8 cellular contexts compared by ENCODE assay signal in the genomic region with DNA sequence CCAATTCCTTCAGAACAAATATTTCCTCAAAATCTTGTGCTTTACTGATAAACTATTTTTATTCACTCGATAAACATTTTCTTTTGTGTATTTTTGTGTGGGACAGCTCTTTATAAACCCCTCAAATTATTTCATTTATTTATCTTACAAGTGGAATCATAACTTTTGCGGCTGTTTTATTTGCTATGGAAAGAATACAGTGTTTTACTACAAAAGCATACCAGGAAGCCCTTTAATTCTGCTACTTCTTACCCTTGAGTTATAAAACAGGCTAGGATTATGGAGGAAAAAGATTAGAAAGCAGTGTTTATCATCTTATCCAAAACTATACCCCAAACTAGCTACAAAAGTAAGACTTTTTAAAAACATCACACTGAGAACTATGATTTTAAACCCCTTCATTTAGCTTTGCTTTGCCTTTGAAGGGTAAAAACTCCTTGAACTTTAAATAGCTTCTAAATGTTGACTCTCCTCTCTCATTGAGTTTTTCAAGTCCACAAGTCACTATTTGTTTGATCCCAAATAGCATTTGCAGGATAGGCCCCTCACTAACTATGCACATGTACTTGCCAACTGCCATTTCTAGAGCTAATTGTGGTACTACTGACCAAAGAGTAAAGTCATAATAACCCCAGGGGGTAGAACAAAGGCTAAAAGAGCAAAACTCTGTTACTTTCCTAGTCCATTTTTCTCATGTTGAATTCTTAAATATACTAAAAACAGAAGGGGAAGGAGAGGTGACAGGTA.
"Had no signal": no experiment of that assay in that cellular context is flagged by ENCODE, and none has a peak within 500 bp of the region (broad histone marks: within the 10 kb centered on the region; RNA-seq: fewer than 3 reads in every experiment).

No MANE protein-coding gene starts in this region.

- DNase-seq: GM23248, GOT3, H7, HFFc6, IMR-90 had no signal

- H3K27ac ChIP-seq: GM23248 had no signal

- H3K36me3 ChIP-seq: HAP-1 had no signal

- H3K4me1 ChIP-seq: HAP-1 had no signal

- H3K4me3 ChIP-seq: GM23248, HAP-1, K562 had no signal

- H2AFZ ChIP-seq: GM23248 had no signal

- ATAC-seq: HCT116, K562 had no signal

- H3K9ac ChIP-seq: GM23248 had no signal
